In the genomic region with DNA sequence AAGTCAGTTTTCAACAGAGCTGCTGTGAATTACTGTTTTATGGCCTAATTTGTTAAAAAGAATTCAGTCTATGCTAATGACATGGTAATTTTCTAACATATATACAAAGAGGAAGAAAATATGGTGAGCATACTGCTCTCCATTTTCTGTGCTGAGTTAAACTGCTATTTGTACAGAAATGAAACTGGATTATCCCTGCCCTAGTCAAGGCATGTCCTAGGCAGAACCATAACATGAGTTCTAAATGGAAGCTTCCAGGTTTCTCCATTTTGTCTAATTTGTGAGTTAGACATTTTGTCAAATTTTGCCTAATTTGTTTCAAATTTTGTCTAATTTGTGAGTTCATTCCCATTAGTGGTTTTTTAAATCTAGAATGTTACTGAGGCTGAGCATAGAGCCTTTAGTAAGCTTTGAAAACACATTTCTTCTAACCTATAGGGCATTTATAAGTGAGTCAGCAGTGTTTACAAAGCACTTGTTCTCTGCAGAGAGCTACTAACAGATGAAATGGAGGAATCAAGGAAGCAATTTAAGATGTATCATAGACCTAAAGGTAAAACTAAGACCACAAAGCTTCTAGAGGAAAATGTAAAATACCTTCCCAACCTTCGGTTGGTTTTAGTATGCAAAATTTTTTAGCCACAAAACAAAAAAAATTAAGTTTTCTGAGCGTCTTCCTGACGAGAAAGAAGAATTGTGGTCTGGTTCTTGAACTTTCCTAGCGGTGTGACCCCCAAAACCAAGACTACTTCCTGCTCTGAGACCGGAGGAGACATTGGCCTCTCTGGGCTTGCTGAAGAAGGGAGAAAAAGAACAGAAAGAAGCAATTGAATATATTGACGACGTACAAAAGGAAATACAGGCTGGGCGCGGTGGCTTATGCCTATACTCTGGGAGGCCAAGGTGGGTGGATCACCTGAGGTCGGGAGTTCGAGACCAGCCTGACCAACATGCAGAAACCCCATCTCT, we compare ENCODE assay signal across 1 cellular context.
TF ChIP-seq lines count a peak whose summit lies in the region.

No MANE protein-coding gene starts in this region.

TF ChIP-seq in IMR-90, 13 proteins besides CTCF, POLR2A, EP300 and RAD21 (continued from another document):
- TF ChIP-seq, protein P1, sequence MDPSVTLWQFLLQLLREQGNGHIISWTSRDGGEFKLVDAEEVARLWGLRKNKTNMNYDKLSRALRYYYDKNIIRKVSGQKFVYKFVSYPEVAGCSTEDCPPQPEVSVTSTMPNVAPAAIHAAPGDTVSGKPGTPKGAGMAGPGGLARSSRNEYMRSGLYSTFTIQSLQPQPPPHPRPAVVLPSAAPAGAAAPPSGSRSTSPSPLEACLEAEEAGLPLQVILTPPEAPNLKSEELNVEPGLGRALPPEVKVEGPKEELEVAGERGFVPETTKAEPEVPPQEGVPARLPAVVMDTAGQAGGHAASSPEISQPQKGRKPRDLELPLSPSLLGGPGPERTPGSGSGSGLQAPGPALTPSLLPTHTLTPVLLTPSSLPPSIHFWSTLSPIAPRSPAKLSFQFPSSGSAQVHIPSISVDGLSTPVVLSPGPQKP (IDR thresholded peaks at IDR 0.05; ENCODE audit: borderline replicate concordance, low read depth, low read length): no peak
- TF ChIP-seq NFE2L2 (IDR thresholded peaks at IDR 0.05; ENCODE audit: low read depth, low read length) (no peak), CEBPB (IDR thresholded peaks at IDR 0.05; ENCODE audit: low read depth, low read length) (no peak), CHD1 (IDR thresholded peaks at IDR 0.05; ENCODE audit: low read depth, low read length) (no peak), RCOR1 (IDR thresholded peaks at IDR 0.05; ENCODE audit: insufficient replicate concordance, low read length) (no peak), FOS (IDR thresholded peaks at IDR 0.05; ENCODE audit: low read depth, low read length) (no peak), MAZ (IDR thresholded peaks at IDR 0.05; ENCODE audit: borderline replicate concordance, low read depth, low read length) (no peak)
- TF ChIP-seq, protein P2, sequence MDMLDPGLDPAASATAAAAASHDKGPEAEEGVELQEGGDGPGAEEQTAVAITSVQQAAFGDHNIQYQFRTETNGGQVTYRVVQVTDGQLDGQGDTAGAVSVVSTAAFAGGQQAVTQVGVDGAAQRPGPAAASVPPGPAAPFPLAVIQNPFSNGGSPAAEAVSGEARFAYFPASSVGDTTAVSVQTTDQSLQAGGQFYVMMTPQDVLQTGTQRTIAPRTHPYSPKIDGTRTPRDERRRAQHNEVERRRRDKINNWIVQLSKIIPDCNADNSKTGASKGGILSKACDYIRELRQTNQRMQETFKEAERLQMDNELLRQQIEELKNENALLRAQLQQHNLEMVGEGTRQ (IDR thresholded peaks at IDR 0.05; ENCODE audit: low read depth, low read length): no peak
TF ChIP-seq in IMR-90: peak in this region for 0.
